In genomic region chr10:43075612-43076003, GRCh38 we compare ENCODE assay signal across 11 cellular contexts. TPM values are rescaled to one million over a fixed set of nuclear protein-coding genes. Genes with fewer than 3 reads are reported as not detected.
A peak's percentile ranks its signal among the peaks of the same experiment; 100 is the strongest.
DNase-seq lines count a peak whose midpoint lies in the region; ATAC-seq, FAIRE-seq and TF ChIP-seq lines count a peak whose summit lies in the region.
"Had no signal": no experiment of that assay in that cellular context is flagged by ENCODE, and none has a peak within 500 bp of the region (broad histone marks: within the 10 kb centered on the region; RNA-seq: fewer than 3 reads in every experiment).

No MANE protein-coding gene starts in this region.

- H3K36me3 Mint-ChIP-seq in glutamatergic neuron (ENCODE audit: unreplicated experiment): no peaks in the 10 kb centered on the region
- H3K36me3 Mint-ChIP-seq in activated naive CD4-positive, alpha-beta T cell treated with anti-CD3 and anti-CD28 coated beads, Interleukin-2, amount 50 U/mL, for 72 hours: no peaks in the 10 kb centered on the region

- H3K27me3 ChIP-seq in BJ (ENCODE audit: control insufficient read depth, insufficient read depth, low read length): peaks cover 21% of the 10 kb centered on the region

- H3K36me3 ChIP-seq in BJ (ENCODE audit: control insufficient read depth, insufficient read depth, low read length): no peaks in the 10 kb centered on the region
- H3K36me3 ChIP-seq: sigmoid colon had no signal

- peaks cover 8% of the 10 kb centered on the region for H3K9me3 Mint-ChIP-seq in glutamatergic neuron (ENCODE audit: unreplicated experiment)
- H3K9me3 Mint-ChIP-seq in activated naive CD4-positive, alpha-beta T cell treated with anti-CD3 and anti-CD28 coated beads, Interleukin-2, amount 50 U/mL, for 72 hours: no peaks in the 10 kb centered on the region

- peak overlapping the region; percentile 67 for H3K4me3 Mint-ChIP-seq in glutamatergic neuron (ENCODE audit: unreplicated experiment)

- ATAC-seq in activated naive CD4-positive, alpha-beta T cell treated with anti-CD3 and anti-CD28 coated beads, Interleukin-2, amount 50 U/mL, for 72 hours: no peak
- ATAC-seq in GM21576 (IDR thresholded peaks at IDR 0.05; ENCODE audit: unreplicated experiment): no peak

- H3K4me1 Mint-ChIP-seq in glutamatergic neuron (ENCODE audit: low read depth, unreplicated experiment): peaks cover 11% of the 10 kb centered on the region

- FAIRE-seq in RCC 7860 (lab: Jason Lieb, UNC): no peak

- DNase-seq in BJ (ENCODE audit: low read depth) (no peak), OCI-M1 (lab: John Stamatoyannopoulos, UW) (peak; percentile 18), glutamatergic neuron (no peak), RCC 7860 (ENCODE audit: low spot score) (no peak)
- DNase-seq in activated naive CD4-positive, alpha-beta T cell treated with anti-CD3 and anti-CD28 coated beads, Interleukin-2, amount 50 U/mL, for 72 hours (ENCODE audit: low spot score in 2 of 2): no peak
- DNase-seq in stimulated activated CD4-positive, alpha-beta T cell treated with anti-CD3 and anti-CD28 coated beads, Interleukin-1b, Interleukin-23, amount 100 ng/mL, for 48 hours: no peak
- DNase-seq: GOT3; sigmoid colon; stimulated activated naive CD4-positive, alpha-beta T cell had no signal

- CTCF ChIA-PET in BJ (lab: Yijun Ruan, JAX): interaction anchor here (0.6 to 1.0 kb wide), 2 partner anchors 11 to 289 kb away, joined by 3 to 5 read pairs; no protein-coding TSS in a partner anchor

- H3K4me3 ChIP-seq in BJ (ENCODE audit: low read depth, low read length) (no peak overlapping the region), GM12875 (ENCODE audit: low read depth, low read length) (no peak overlapping the region)

- peaks cover 25% of the 10 kb centered on the region for H3K27me3 Mint-ChIP-seq in glutamatergic neuron (ENCODE audit: unreplicated experiment)

- TF ChIP-seq CTCF in BJ (IDR thresholded peaks at IDR 0.05; ENCODE audit: insufficient read depth, low read depth, low read length) (0 out of 2 replicates have a peak, but pooled peaks have one; percentile 13), GM12875 (IDR thresholded peaks at IDR 0.05; ENCODE audit: borderline replicate concordance, insufficient read depth, low read depth, low read length) (peak; percentile 35; the same call in 1 of the 2 replicates), glutamatergic neuron (IDR thresholded peaks at IDR 0.05; ENCODE audit: partially characterized antibody, unreplicated experiment) (peak; percentile 19)

- POLR2A ChIA-PET in BJ (lab: Charles Lee): no interaction called here

- no peak overlapping the region for H3K27ac Mint-ChIP-seq in glutamatergic neuron (ENCODE audit: unreplicated experiment)
- no peak overlapping the region for H3K27ac Mint-ChIP-seq in activated naive CD4-positive, alpha-beta T cell treated with anti-CD3 and anti-CD28 coated beads, Interleukin-2, amount 50 U/mL, for 72 hours

RNA-seq across cellular contexts. Expression of gene RET, which starts 1.3 kb away (rescaled TPM):
- polyA plus RNA-seq in BJ (2011; rRNA removed): 0.28 and 0.29 TPM in 2 replicates
- 0.10 and 0.38 TPM in 2 replicates for polyA minus RNA-seq in BJ (2011; rRNA and poly(A)+ RNA removed)
- 34.7 TPM for total RNA-seq in glutamatergic neuron (ENCODE audit: unreplicated experiment)
- under 1 TPM in 1 of 2 donors, not detected in 1; 0.45 TPM for total RNA-seq in activated naive CD4-positive, alpha-beta T cell treated with anti-CD3 and anti-CD28 coated beads, Interleukin-2, amount 50 U/mL, for 72 hours

Comparison
In these comparisons a context has a peak if more than half of its experiments do, and no peak if none do; other contexts are left out.
1. RNA of gene RET, which starts 1.3 kb away (total RNA-seq): 34.7 TPM in glutamatergic neuron (single experiment); 0.45 TPM in activated naive CD4-positive, alpha-beta T cell treated with anti-CD3 and anti-CD28 coated beads, Interleukin-2, amount 50 U/mL, for 72 hours; every median in the first group is over 10 times any median in the second.
2. Peak in every context shown above with its lines, with median percentiles within 50 percentile points of each other: CTCF ChIP-seq.